Comparison of ENCODE assay signal across 8 cellular contexts in the genomic region with DNA sequence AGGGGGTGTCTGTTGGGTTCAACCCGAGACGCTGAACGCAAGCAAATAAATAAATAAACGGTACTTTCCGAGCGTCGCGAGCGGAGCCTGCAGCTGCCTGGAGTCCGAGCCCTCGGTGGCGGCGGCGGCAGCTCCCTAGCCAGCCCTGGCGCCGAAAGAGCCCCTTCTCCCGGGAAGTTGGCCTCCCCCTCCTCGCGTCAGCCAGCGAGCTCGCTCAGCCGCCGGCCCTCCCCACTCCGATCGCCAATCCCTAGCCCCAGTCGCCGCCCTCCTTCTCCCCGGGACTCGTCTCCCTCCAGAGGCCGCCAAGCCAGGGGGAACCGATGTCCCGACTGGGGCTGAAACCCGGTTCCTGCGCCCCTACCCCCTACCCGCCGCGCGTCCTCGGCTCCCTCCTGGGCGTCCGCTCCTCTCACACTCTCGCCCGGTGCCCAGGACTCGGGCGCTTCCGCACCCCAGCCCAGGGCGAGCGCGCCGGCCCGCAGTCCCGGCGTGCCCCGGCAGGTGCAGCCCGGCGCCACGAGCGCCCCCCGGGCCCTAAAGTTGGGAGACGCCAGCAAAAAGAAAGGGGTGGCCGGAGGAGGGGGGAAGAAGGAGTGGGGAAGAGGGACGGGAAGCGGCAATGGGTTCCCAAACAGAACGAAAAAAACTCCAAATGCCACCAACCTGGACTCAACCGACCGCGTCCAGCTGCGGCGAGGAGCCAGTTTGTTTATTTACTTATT. TPM values are rescaled to one million over a fixed set of nuclear protein-coding genes. Genes with fewer than 3 reads are reported as not detected.
DNase-seq lines count a peak whose midpoint lies in the region; ATAC-seq and TF ChIP-seq lines count a peak whose summit lies in the region.

A gene with protein sequence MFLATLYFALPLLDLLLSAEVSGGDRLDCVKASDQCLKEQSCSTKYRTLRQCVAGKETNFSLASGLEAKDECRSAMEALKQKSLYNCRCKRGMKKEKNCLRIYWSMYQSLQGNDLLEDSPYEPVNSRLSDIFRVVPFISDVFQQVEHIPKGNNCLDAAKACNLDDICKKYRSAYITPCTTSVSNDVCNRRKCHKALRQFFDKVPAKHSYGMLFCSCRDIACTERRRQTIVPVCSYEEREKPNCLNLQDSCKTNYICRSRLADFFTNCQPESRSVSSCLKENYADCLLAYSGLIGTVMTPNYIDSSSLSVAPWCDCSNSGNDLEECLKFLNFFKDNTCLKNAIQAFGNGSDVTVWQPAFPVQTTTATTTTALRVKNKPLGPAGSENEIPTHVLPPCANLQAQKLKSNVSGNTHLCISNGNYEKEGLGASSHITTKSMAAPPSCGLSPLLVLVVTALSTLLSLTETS (minus strand): TSS at position 710 of the 725 bp plus-strand sequence. CDS start 1,177 bp downstream, outside the sequence.

- H3K9me3 ChIP-seq in suprapubic skin, result no peaks in the 10 kb centered on the region

- ATAC-seq in left lobe of liver (peak; percentile 62), GM19023 (IDR thresholded peaks at IDR 0.05; ENCODE audit: unreplicated experiment) (no peak)

- TF ChIP-seq CTCF in HFF-Myc (IDR thresholded peaks at IDR 0.05; ENCODE audit: low read depth, low read length, missing control alignments) (no peak), MCF 10A (IDR thresholded peaks at IDR 0.05; ENCODE audit: unreplicated experiment) (no peak), suprapubic skin (IDR thresholded peaks at IDR 0.05) (no peak)

- POLR2A ChIA-PET in MCF 10A (lab: Yijun Ruan, JAX), result interaction anchor here (1.3 kb wide), 1 partner anchor 308 kb away, joined by 3 read pairs; no protein-coding TSS in a partner anchor

- peaks cover 10% of the 10 kb centered on the region for H3K4me1 Mint-ChIP-seq in MCF 10A (ENCODE audit: insufficient read depth, unreplicated experiment)

- WGBS in suprapubic skin, result 2% methylated on average over 38 of the region's 69 CpGs

- H3K4me3 Mint-ChIP-seq in MCF 10A (ENCODE audit: unreplicated experiment), result peak within 1 kb of the TSS; percentile 68

- no peaks in the 10 kb centered on the region for H3K9me3 Mint-ChIP-seq in MCF 10A (ENCODE audit: unreplicated experiment)

- H3K36me3 ChIP-seq in suprapubic skin, result no peaks in the 10 kb centered on the region

- no peaks in the 10 kb centered on the region for H3K36me3 Mint-ChIP-seq in MCF 10A (ENCODE audit: insufficient read depth, unreplicated experiment)

- H3K27me3 ChIP-seq in suprapubic skin, result peaks cover 61% of the 10 kb centered on the region

- peaks cover 49% of the 10 kb centered on the region for H3K4me1 ChIP-seq in suprapubic skin

- peak within 1 kb of the TSS; percentile 71 for H3K4me3 ChIP-seq in HFF-Myc (replicated peaks; ENCODE audit: low read depth, low read length)
- H3K4me3 ChIP-seq in suprapubic skin, result peak within 1 kb of the TSS; percentile 65

- no peak for TF ChIP-seq POLR2A in suprapubic skin (IDR thresholded peaks at IDR 0.05)

- intact Hi-C loops in MCF 10A (cut with micrococcal nuclease), result no loop called here

- CTCF ChIA-PET in MCF 10A (lab: Yijun Ruan, JAX), result interaction anchor here (0.6 to 1.4 kb wide), 5 partner anchors 15 to 445 kb away, joined by 3 to 7 read pairs (median 3); no protein-coding TSS in a partner anchor

- H3K27ac Mint-ChIP-seq in MCF 10A (ENCODE audit: low read depth, unreplicated experiment), result no peak within 1 kb of the TSS

- peaks cover 23% of the 10 kb centered on the region for H3K27me3 Mint-ChIP-seq in MCF 10A (ENCODE audit: insufficient read depth, unreplicated experiment)

- no peak for TF ChIP-seq EP300 in suprapubic skin (IDR thresholded peaks at IDR 0.05)

- no TSS peak for BruUV-seq in MCF 10A (replicated peaks; lab: Mats Ljungman, UMichigan)

- DNase-seq in AG20443 (ENCODE audit: low spot score) (peak; percentile 62), HFF-Myc (ENCODE audit: extremely low read depth, low read depth) (no peak), MCF 10A (ENCODE audit: unreplicated experiment) (no peak), left lobe of liver (ENCODE audit: low spot score) (peak; percentile 73), suprapubic skin (ENCODE audit: low spot score in 2 of 2) (peak in 1 of 2 donors; percentile 75), cerebellar nuclear complex (lab: John Stamatoyannopoulos, UW) (no peak), SKM-1 (lab: John Stamatoyannopoulos, UW; ENCODE audit: unreplicated experiment) (no peak)

- H3K27ac ChIP-seq in suprapubic skin, result peak within 1 kb of the TSS; percentile 73

RNA-seq across cellular contexts. Expression of the gene that starts here (rescaled TPM):
- total RNA-seq in MCF 10A (2022), result not detected in 2 replicates
- total RNA-seq in left lobe of liver, result 75.2 TPM
- total RNA-seq in suprapubic skin, result 10 to 100 TPM; 19.8 to 61.8 (median 25.2) TPM

Comparison
In these comparisons a context has a peak if more than half of its experiments do, and no peak if none do; other contexts are left out.
1. RNA of the gene that starts here (total RNA-seq): 75.2 TPM in left lobe of liver (single experiment) and 19.8 to 61.8 TPM in suprapubic skin; not detected in MCF 10A; every median in the first group is over 10 times any median in the second.
2. DNase-seq: peak in AG20443 (single experiment) and left lobe of liver (single experiment); none in HFF-Myc (single experiment), MCF 10A (single experiment), cerebellar nuclear complex (0 of 2) and SKM-1 (single experiment).